Comparison of ENCODE assay signal across 14 cellular contexts in the genomic region with DNA sequence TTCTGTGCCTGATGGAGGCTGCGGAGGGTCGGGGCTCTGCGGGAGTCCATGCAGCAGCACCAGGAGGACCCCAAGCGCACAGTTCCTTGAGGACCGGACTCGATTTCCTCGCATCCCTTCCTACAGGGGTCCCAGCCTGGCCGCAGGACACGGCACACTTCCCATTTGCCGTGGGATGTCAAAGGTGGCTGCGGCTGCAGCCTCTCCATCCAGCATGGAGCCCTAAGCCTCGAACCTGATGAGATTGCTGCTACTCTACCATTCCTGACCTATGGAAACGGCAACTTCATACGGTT. TPM values are rescaled to one million over a fixed set of nuclear protein-coding genes. Genes with fewer than 3 reads are reported as not detected.
DNase-seq lines count a peak whose midpoint lies in the region; ATAC-seq and TF ChIP-seq lines count a peak whose summit lies in the region.
"Had no signal": no experiment of that assay in that cellular context is flagged by ENCODE, and none has a peak within 500 bp of the region (broad histone marks: within the 10 kb centered on the region; RNA-seq: fewer than 3 reads in every experiment).

No MANE protein-coding gene starts in this region.

- no peak overlapping the region for H3K4me2 ChIP-seq in OCI-LY7 (ENCODE audit: low read length)

- no peak overlapping the region for H2AFZ ChIP-seq in OCI-LY7 (ENCODE audit: low read length)

- intact Hi-C loops in stomach (cut with DNase I; ENCODE audit: low total_unique reads) (no loop called here), OCI-LY7 (cut with micrococcal nuclease; ENCODE audit: unreplicated experiment) (no loop called here)

- no peaks in the 10 kb centered on the region for H3K9me2 ChIP-seq in OCI-LY7 (ENCODE audit: insufficient read depth, low read length)

- no peaks in the 10 kb centered on the region for H3K36me3 ChIP-seq in CD8-positive, alpha-beta memory T cell (ENCODE audit: insufficient read depth, low read length)
- peaks cover 17 to 95% (median 60%) of the 10 kb centered on the region in 4 donors for H3K36me3 ChIP-seq in stomach
- H3K36me3 ChIP-seq in OCI-LY7 (ENCODE audit: insufficient read depth, low read length) = no peaks in the 10 kb centered on the region

- TF ChIP-seq CTCF in neural crest cell (conservative IDR thresholded peaks at IDR 0.05) (no peak), stomach (IDR thresholded peaks at IDR 0.05) (no peak), OCI-LY7 (conservative IDR thresholded peaks at IDR 0.05; ENCODE audit: low read length) (no peak)

- H3K36me3 Mint-ChIP-seq in CD8-positive, alpha-beta memory T cell = peaks cover 0 to 12% (median 3%) of the 10 kb centered on the region in 3 donors
- peaks cover 4% of the 10 kb centered on the region for H3K36me3 Mint-ChIP-seq in central memory CD8-positive, alpha-beta T cell (ENCODE audit: insufficient read depth)
- peaks cover 38% of the 10 kb centered on the region for H3K36me3 Mint-ChIP-seq in neural crest cell (ENCODE audit: low read depth)

- peak overlapping the region in 7 of 8 donors; percentile 38 to 98 (median 87) for H3K27ac Mint-ChIP-seq in CD8-positive, alpha-beta memory T cell
- peak overlapping the region; percentile 91 for H3K27ac Mint-ChIP-seq in central memory CD8-positive, alpha-beta T cell (ENCODE audit: low read depth)
- H3K27ac Mint-ChIP-seq in neural crest cell (ENCODE audit: unreplicated experiment) = no peak overlapping the region

- peak overlapping the region in 1 of 7 donors; percentile 70 for H3K4me3 Mint-ChIP-seq in CD8-positive, alpha-beta memory T cell
- peak overlapping the region; percentile 46 for H3K4me3 Mint-ChIP-seq in central memory CD8-positive, alpha-beta T cell
- peak overlapping the region; percentile 75 for H3K4me3 Mint-ChIP-seq in neural crest cell

- peaks cover 25% of the 10 kb centered on the region for H3K4me1 ChIP-seq in CD8-positive, alpha-beta memory T cell (ENCODE audit: insufficient read depth, low read length)
- H3K4me1 ChIP-seq in stomach (peaks cover 0 to 63% (median 23%) of the 10 kb centered on the region in 4 donors), OCI-LY7 (ENCODE audit: insufficient read depth, low read length, poor library complexity, severe bottlenecking) (no peaks in the 10 kb centered on the region)

- no peak for DNase-seq in CD8-positive, alpha-beta memory T cell
- DNase-seq in central memory CD8-positive, alpha-beta T cell (ENCODE audit: low spot score in 2 of 2) = no peak
- DNase-seq in neural crest cell (ENCODE audit: low read depth, low spot score) = no peak
- DNase-seq in stomach = no peak
- no peak for DNase-seq in OCI-LY7 (ENCODE audit: low spot score)
- no peak for DNase-seq in stimulated activated CD4-positive, alpha-beta T cell treated with anti-CD3 and anti-CD28 coated beads, Interleukin-4, amount 100 ng/mL, for 4 hours
- DNase-seq in SHP77 treated with DMSO at 0.1 percent for 48 hours (lab: John Stamatoyannopoulos, UW) = no peak
- DNase-seq: EL, NCI-H1436 treated with DMSO at 0.1 percent for 48 hours, NCI-H1930, NCI-H510A had no signal

- H4K20me1 ChIP-seq in OCI-LY7 (ENCODE audit: insufficient read depth, low read length) = no peaks in the 10 kb centered on the region

- no peak for TF ChIP-seq EP300 in stomach (IDR thresholded peaks at IDR 0.05)

- H3K27me3 ChIP-seq in CD8-positive, alpha-beta memory T cell (ENCODE audit: insufficient read depth, low read length, poor library complexity, severe bottlenecking) = no peaks in the 10 kb centered on the region
- H3K27me3 ChIP-seq in stomach = peaks cover 0 to 10% (median 3%) of the 10 kb centered on the region in 3 donors

- no peak for ATAC-seq in central memory CD8-positive, alpha-beta T cell (replicated peaks; ENCODE audit: extremely low read depth, poor library complexity, severe bottlenecking)
- no peak for ATAC-seq in HG02588 (IDR thresholded peaks at IDR 0.05; ENCODE audit: unreplicated experiment)
- ATAC-seq: K562 had no signal

- no TSS peak for BruUV-seq in OCI-LY7 (replicated peaks; lab: Mats Ljungman, UMichigan)

- POLR2A ChIA-PET in CD8-positive, alpha-beta memory T cell (lab: Charles Lee) = interaction anchor here (1.4 kb wide), 1 partner anchor 12 kb away, joined by 5 read pairs; no protein-coding TSS in a partner anchor
- POLR2A ChIA-PET in OCI-LY7 (lab: Charles Lee) = no interaction called here

- no peaks in the 10 kb centered on the region for H3K9me3 ChIP-seq in CD8-positive, alpha-beta memory T cell (ENCODE audit: low read length)
- H3K9me3 ChIP-seq in stomach (peaks cover 0 to 9% (median 7%) of the 10 kb centered on the region in 4 donors), OCI-LY7 (ENCODE audit: low read length) (no peaks in the 10 kb centered on the region)

- no peak for TF ChIP-seq POLR2A in stomach (IDR thresholded peaks at IDR 0.05)

- no peak overlapping the region for H3K27ac ChIP-seq in CD8-positive, alpha-beta memory T cell (ENCODE audit: low read depth, low read length)
- H3K27ac ChIP-seq in stomach = peak overlapping the region in 3 of 5 donors; percentile 37 to 64 (median 39)
- no peak overlapping the region for H3K27ac ChIP-seq in OCI-LY7 (ENCODE audit: low read depth, low read length, poor library complexity, severe bottlenecking)

- CTCF ChIA-PET in CD8-positive, alpha-beta memory T cell (lab: Charles Lee) = interaction anchor here (3.4 to 4.6 kb wide), 2 partner anchors 12 to 19 kb away, joined by 21 to 34 read pairs; no protein-coding TSS in a partner anchor
- CTCF ChIA-PET in OCI-LY7 (lab: Charles Lee; ENCODE audit: unreplicated experiment) = no interaction called here

- peaks cover 0 to 4% (median 2%) of the 10 kb centered on the region in 5 donors for H3K9me3 Mint-ChIP-seq in CD8-positive, alpha-beta memory T cell
- peaks cover 8% of the 10 kb centered on the region for H3K9me3 Mint-ChIP-seq in central memory CD8-positive, alpha-beta T cell
- H3K9me3 Mint-ChIP-seq in neural crest cell = no peaks in the 10 kb centered on the region

- peaks cover 0 to 6% of the 10 kb centered on the region in 2 donors for H3K27me3 Mint-ChIP-seq in CD8-positive, alpha-beta memory T cell
- H3K27me3 Mint-ChIP-seq in central memory CD8-positive, alpha-beta T cell = no peaks in the 10 kb centered on the region
- peaks cover 21% of the 10 kb centered on the region for H3K27me3 Mint-ChIP-seq in neural crest cell (ENCODE audit: low read depth)

- WGBS in stomach, 5 donors = 81 to 96% (median 94%) methylated on average over 4 to 14 of the region's 14 CpGs

- H3K4me3 ChIP-seq in CD8-positive, alpha-beta memory T cell (ENCODE audit: low read length) = no peak overlapping the region
- no peak overlapping the region for H3K4me3 ChIP-seq in stomach
- no peak overlapping the region for H3K4me3 ChIP-seq in OCI-LY7 (ENCODE audit: low read depth, low read length, poor library complexity, severe bottlenecking)
- H3K4me3 ChIP-seq: K562 had no signal

- no peaks in the 10 kb centered on the region for H3K79me2 ChIP-seq in OCI-LY7 (ENCODE audit: insufficient read depth, low read depth, low read length)

- H3K4me1 Mint-ChIP-seq in CD8-positive, alpha-beta memory T cell = peaks cover 45 to 55% (median 45%) of the 10 kb centered on the region in 3 donors
- H3K4me1 Mint-ChIP-seq in central memory CD8-positive, alpha-beta T cell = peaks cover 42% of the 10 kb centered on the region
- peaks cover 34% of the 10 kb centered on the region for H3K4me1 Mint-ChIP-seq in neural crest cell

RNA-seq across cellular contexts. Expression of a gene that starts 40.6 kb away (rescaled TPM):
- total RNA-seq in CD8-positive, alpha-beta memory T cell = under 1 TPM; 0.20 TPM
- not detected for polyA plus RNA-seq in CD8-positive, alpha-beta memory T cell
- 187 and 205 TPM in 2 replicates for total RNA-seq in neural crest cell
- total RNA-seq in stomach = 10 to 100 TPM in 4 of 5 donors, 1 to 10 TPM in 1; 1.7 to 64.2 (median 30.1) TPM
- polyA plus RNA-seq in stomach = 10 to 100 TPM in 1 of 3 donors, 1 to 10 TPM in 2; 4.6 to 19.8 (median 8.0) TPM
- not detected in 2 replicates for total RNA-seq in OCI-LY7 (2014; rRNA removed; shearing (Covaris generic))
- total RNA-seq in OCI-LY7 (2022) = not detected in 2 replicates
- total RNA-seq: LHCN-M2 had no signal

Comparison
In these comparisons a context has a peak if more than half of its experiments do, and no peak if none do; other contexts are left out.
1. H3K27ac ChIP-seq: peak in stomach (3 of 5); none in CD8-positive, alpha-beta memory T cell (single experiment) and OCI-LY7 (single experiment).